Comparison of ENCODE assay signal across 25 cellular contexts in genomic region chr1:64319985-64320384, GRCh38.
"Had no signal": no experiment of that assay in that cellular context is flagged by ENCODE, and none has a peak within 500 bp of the region (broad histone marks: within the 10 kb centered on the region; RNA-seq: fewer than 3 reads in every experiment).

No MANE protein-coding gene starts in this region.

- DNase-seq: activated CD4-positive, alpha-beta T cell treated with anti-CD3 and anti-CD28 coated beads for 36 hours; activated CD4-positive, CD25-positive, alpha-beta regulatory T cell; activated CD8-positive, alpha-beta memory T cell treated with anti-CD3 and anti-CD28 coated beads, Interleukin-2, amount 10 ng/mL, durations not matched to agents 7 days and 5 days; activated CD8-positive, alpha-beta T cell treated with anti-CD3 and anti-CD28 coated beads, Interleukin-2, amount 10 ng/mL, durations not matched to agents 7 days and 5 days; activated naive CD8-positive, alpha-beta T cell treated with anti-CD3 and anti-CD28 coated beads, Interleukin-2, amount 50 U/mL, for 24 hours; activated T-cell treated with anti-CD3 and anti-CD28 coated beads, Interleukin-2, amount 50 U/mL, for 48 hours; amygdala; endodermal cell; gastrocnemius medialis; glutamatergic neuron; islet precursor cell; naive B cell; nephron progenitor cell; ovary; psoas muscle; stimulated activated CD4-positive, alpha-beta T cell treated with anti-CD3 and anti-CD28 coated beads, Interleukin-4, amount 100 ng/mL, for 4 hours; stimulated activated CD8-positive, alpha-beta memory T cell treated with anti-CD3 and anti-CD28 coated beads, Interleukin-4, amount 100 ng/mL, for 48 hours; stimulated activated naive CD8-positive, alpha-beta T cell treated with anti-CD3 and anti-CD28 coated beads, Interleukin-15, amount 100 ng/mL, for 72 hours; tibial artery; upper lobe of right lung had no signal

- H3K36me3 ChIP-seq: breast epithelium, gastrocnemius medialis, ovary, suprapubic skin, tibial artery, upper lobe of right lung had no signal

- H3K27me3 ChIP-seq: breast epithelium, gastrocnemius medialis, hepatocyte, ovary, suprapubic skin, tibial artery, upper lobe of right lung had no signal

- H3K27ac ChIP-seq: epithelial cell of prostate, gastrocnemius medialis, hepatocyte, ovary, psoas muscle, suprapubic skin, tibial artery, upper lobe of right lung had no signal

- H2AFZ ChIP-seq: hepatocyte had no signal

- H3K79me2 ChIP-seq: hepatocyte had no signal

- ATAC-seq: activated CD8-positive, alpha-beta memory T cell treated with anti-CD3 and anti-CD28 coated beads, Interleukin-2, amount 10 ng/mL, durations not matched to agents 7 days and 5 days; activated CD8-positive, alpha-beta T cell treated with anti-CD3 and anti-CD28 coated beads, Interleukin-2, amount 10 ng/mL, durations not matched to agents 7 days and 5 days; activated naive CD8-positive, alpha-beta T cell treated with anti-CD3 and anti-CD28 coated beads, Interleukin-2, amount 50 U/mL, for 24 hours; gastrocnemius medialis; psoas muscle; stimulated activated memory B cell treated with anti-CD40 and anti-IgM and Interleukin-4, amounts not matched to agents 10 μg/mL and 1 μg/mL and 100 μg/mL, for 72 hours; stimulated activated naive CD8-positive, alpha-beta T cell treated with anti-CD3 and anti-CD28 coated beads, Interleukin-15, amount 100 ng/mL, for 72 hours had no signal

- H3K9me3 ChIP-seq: breast epithelium, gastrocnemius medialis, ovary, psoas muscle, suprapubic skin, tibial artery, upper lobe of right lung had no signal

- H3K4me1 ChIP-seq: breast epithelium, gastrocnemius medialis, psoas muscle, suprapubic skin, tibial artery, upper lobe of right lung had no signal

- H3K4me3 ChIP-seq: breast epithelium, gastrocnemius medialis, hepatocyte, ovary, psoas muscle, suprapubic skin, tibial artery, upper lobe of right lung had no signal

- H3K4me2 ChIP-seq: hepatocyte had no signal
